11 cellular contexts compared by ENCODE assay signal in the genomic region with DNA sequence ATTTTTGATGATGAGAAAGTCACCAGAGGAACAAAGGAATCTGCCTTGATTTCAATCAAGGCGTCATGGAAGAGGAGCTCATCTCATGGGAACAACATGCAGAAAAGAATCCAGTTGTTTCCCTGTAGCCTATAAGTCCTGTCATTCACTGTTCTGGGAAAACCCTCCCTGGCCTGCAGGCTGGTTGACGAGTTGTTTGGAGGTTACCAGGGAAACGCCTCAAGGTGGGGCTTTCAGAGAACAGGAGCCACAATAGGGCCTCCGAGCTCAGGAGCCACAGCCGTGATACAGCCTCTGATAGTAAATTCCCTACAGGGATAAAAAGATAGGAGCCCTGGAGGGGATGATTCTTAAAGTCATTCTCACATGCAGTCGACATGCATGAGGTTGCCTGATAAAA.
DNase-seq lines count a peak whose midpoint lies in the region; ATAC-seq and TF ChIP-seq lines count a peak whose summit lies in the region.
"Had no signal": no experiment of that assay in that cellular context is flagged by ENCODE, and none has a peak within 500 bp of the region (broad histone marks: within the 10 kb centered on the region; RNA-seq: fewer than 3 reads in every experiment).

No MANE protein-coding gene starts in this region.

- intact Hi-C loops in left lung (cut with DNase I) = no loop called here

- H3K4me1 ChIP-seq in left lung = peaks cover 0 to 5% of the 10 kb centered on the region in 2 donors

- no peaks in the 10 kb centered on the region for H3K36me3 ChIP-seq in left lung

- peak overlapping the region in 1 of 2 donors; percentile 26 for H3K27ac ChIP-seq in left lung

- DNase-seq in DMS153 (lab: John Stamatoyannopoulos, UW) = peak; percentile 90
- DNase-seq in NCI-H146 treated with DMSO at 0.1 percent for 48 hours (lab: John Stamatoyannopoulos, UW; ENCODE audit: unreplicated experiment) = peak; percentile 1
- DNase-seq in dermis microvascular lymphatic vessel endothelial cell (ENCODE audit: low read depth in 2 of 2) = peak; percentile 43 to 57
- DNase-seq in left lung = no peak
- no peak for DNase-seq in hepatic stellate cell (ENCODE audit: low spot score)
- no peak for DNase-seq in stimulated activated CD8-positive, alpha-beta memory T cell treated with anti-CD3 and anti-CD28 coated beads, Interleukin-4, amount 100 ng/mL, for 48 hours
- no peak for DNase-seq in NCI-H510A treated with DMSO at 0.1 percent for 48 hours (lab: John Stamatoyannopoulos, UW)
- DNase-seq in medulla oblongata (ENCODE audit: extremely low spot score) = no peak
- DNase-seq: activated naive CD4-positive, alpha-beta T cell; DMS79 treated with DMSO at 0.1 percent for 48 hours; NCI-H1436 treated with DMSO at 0.1 percent for 48 hours had no signal

- no peaks in the 10 kb centered on the region for H3K27me3 ChIP-seq in left lung

- H3K9me3 ChIP-seq in left lung = no peaks in the 10 kb centered on the region

- no peak overlapping the region for H3K4me3 ChIP-seq in left lung

- TF ChIP-seq CTCF in left lung (IDR thresholded peaks at IDR 0.05) = no peak

- ATAC-seq in left lung = peak; percentile 97

Comparison
In these comparisons a context has a peak if more than half of its experiments do, and no peak if none do; other contexts are left out.
1. DNase-seq: peak in DMS153 (single experiment), NCI-H146 treated with DMSO at 0.1 percent for 48 hours (single experiment) and dermis microvascular lymphatic vessel endothelial cell (2 of 2); none in left lung (0 of 2), hepatic stellate cell (single experiment), stimulated activated CD8-positive, alpha-beta memory T cell treated with anti-CD3 and anti-CD28 coated beads, Interleukin-4, amount 100 ng/mL, for 48 hours (single experiment), NCI-H510A treated with DMSO at 0.1 percent for 48 hours (single experiment) and medulla oblongata (single experiment).